Comparison of ENCODE assay signal across 8 cellular contexts in genomic region chr3:47163023-47163989, GRCh38. TPM values are rescaled to one million over a fixed set of nuclear protein-coding genes. Genes with fewer than 3 reads are reported as not detected.
DNase-seq lines count a peak whose midpoint lies in the region; ATAC-seq and TF ChIP-seq lines count a peak whose summit lies in the region.

No MANE protein-coding gene starts in this region.

- no peaks in the 10 kb centered on the region for H3K27me3 Mint-ChIP-seq in activated naive CD4-positive, alpha-beta T cell treated with anti-CD3 and anti-CD28 coated beads, Interleukin-2, amount 10 ng/mL, durations not matched to agents 7 days and 5 days

- ATAC-seq in GM18907 (IDR thresholded peaks at IDR 0.05; ENCODE audit: unreplicated experiment) = peak; percentile 25
- peak; percentile 27 for ATAC-seq in HG03159 (IDR thresholded peaks at IDR 0.05; ENCODE audit: unreplicated experiment)
- peak; percentile 1; the same call in 1 of the 3 replicates for ATAC-seq in RWPE2 (ENCODE audit: low read depth)

- peaks cover 49% of the 10 kb centered on the region for H4K20me1 ChIP-seq in osteoblast (ENCODE audit: insufficient read depth, low read length)

- peak overlapping the region; percentile 38 for H2AFZ ChIP-seq in osteoblast (ENCODE audit: low read length)

- peak overlapping the region; percentile 99 for H3K4me3 Mint-ChIP-seq in activated naive CD4-positive, alpha-beta T cell treated with anti-CD3 and anti-CD28 coated beads, Interleukin-2, amount 10 ng/mL, durations not matched to agents 7 days and 5 days

- no peaks in the 10 kb centered on the region for H3K9me3 Mint-ChIP-seq in activated naive CD4-positive, alpha-beta T cell treated with anti-CD3 and anti-CD28 coated beads, Interleukin-2, amount 10 ng/mL, durations not matched to agents 7 days and 5 days

- 0 out of 2 replicates have a peak, but pooled peaks cover 3% of the 10 kb centered on the region for H3K36me3 ChIP-seq in RWPE2 (ENCODE audit: low read depth)
- H3K36me3 ChIP-seq in osteoblast (ENCODE audit: insufficient read depth, low read length) = no peaks in the 10 kb centered on the region

- POLR2A ChIA-PET in AG04449 (lab: Yijun Ruan, JAX) = interaction anchor here (0.7 to 1.7 kb wide), 5 partner anchors 50 to 183 kb away, joined by 3 to 7 read pairs (median 3); partner anchors contain the start of gene NBEAL2

- CTCF ChIA-PET in AG04449 (lab: Yijun Ruan, JAX) = interaction anchor here (1.2 to 1.3 kb wide), 2 partner anchors 10 to 46 kb away, joined by 3 to 4 read pairs; no protein-coding TSS in a partner anchor
- CTCF ChIA-PET in activated naive CD4-positive, alpha-beta T cell treated with anti-CD3 and anti-CD28 coated beads, Interleukin-2, amount 10 ng/mL, durations not matched to agents 7 days and 5 days (lab: Charles Lee) = interaction anchor here (0.7 to 1.3 kb wide), 3 partner anchors 14 to 184 kb away, joined by 3 to 4 read pairs (median 4); partner anchors contain the start of gene NBEAL2

- peaks cover 24% of the 10 kb centered on the region for H3K36me3 Mint-ChIP-seq in activated naive CD4-positive, alpha-beta T cell treated with anti-CD3 and anti-CD28 coated beads, Interleukin-2, amount 10 ng/mL, durations not matched to agents 7 days and 5 days

- H3K9me3 ChIP-seq in RWPE2 (ENCODE audit: severe bottlenecking) = no peaks in the 10 kb centered on the region
- H3K9me3 ChIP-seq in osteoblast (ENCODE audit: low read depth, low read length) = no peaks in the 10 kb centered on the region

- H3K27ac ChIP-seq in RWPE2 (ENCODE audit: poor library complexity, severe bottlenecking) = peak overlapping the region; percentile 81
- H3K27ac ChIP-seq in osteoblast (ENCODE audit: low read depth, low read length) = peak overlapping the region; percentile 70
- H3K27ac ChIP-seq in temporal lobe (ENCODE audit: low read depth, low read length) = peak overlapping the region; percentile 72

- peaks cover 55% of the 10 kb centered on the region for H3K4me1 Mint-ChIP-seq in activated naive CD4-positive, alpha-beta T cell treated with anti-CD3 and anti-CD28 coated beads, Interleukin-2, amount 10 ng/mL, durations not matched to agents 7 days and 5 days

- no peaks in the 10 kb centered on the region for H3K27me3 ChIP-seq in RWPE2 (ENCODE audit: insufficient read depth, poor library complexity, severe bottlenecking)
- no peaks in the 10 kb centered on the region for H3K27me3 ChIP-seq in osteoblast (ENCODE audit: insufficient read depth, low read length)

- H3K27ac Mint-ChIP-seq in activated naive CD4-positive, alpha-beta T cell treated with anti-CD3 and anti-CD28 coated beads, Interleukin-2, amount 10 ng/mL, durations not matched to agents 7 days and 5 days = peak overlapping the region; percentile 99

- TF ChIP-seq CTCF in AG04449 (IDR thresholded peaks at IDR 0.05; ENCODE audit: insufficient read depth, low read length, missing control alignments) (no peak), RWPE2 (IDR thresholded peaks at IDR 0.05; ENCODE audit: poor library complexity, severe bottlenecking) (no peak), osteoblast (IDR thresholded peaks at IDR 0.05; ENCODE audit: extremely low read depth, low read depth, low read length) (no peak)

- H3K4me1 ChIP-seq in RWPE2 (ENCODE audit: insufficient read depth, poor library complexity, severe bottlenecking) = peaks cover 8% of the 10 kb centered on the region
- H3K4me1 ChIP-seq in osteoblast (ENCODE audit: insufficient read depth, low read length) = peaks cover 16% of the 10 kb centered on the region

- H3K4me3 ChIP-seq in AG04449 (ENCODE audit: low read depth, low read length) (peak overlapping the region; percentile 79), RWPE2 (ENCODE audit: severe bottlenecking) (peak overlapping the region; percentile 67), osteoblast (ENCODE audit: insufficient read depth, low read length) (peak overlapping the region; percentile 81)

- peak overlapping the region; percentile 81 for H3K4me2 ChIP-seq in osteoblast (ENCODE audit: insufficient read depth, low read length)

- DNase-seq in AG04449 (ENCODE audit: low read depth, low spot score) (no peak), RWPE2 (ENCODE audit: low spot score) (peak; percentile 61), glomerular visceral epithelial cell (ENCODE audit: extremely low spot score) (peak; percentile 37), osteoblast (ENCODE audit: insufficient read length, low spot score, missing footprints) (peak; percentile 81)
- peak; percentile 76 for DNase-seq in activated naive CD4-positive, alpha-beta T cell treated with anti-CD3 and anti-CD28 coated beads, Interleukin-2, amount 10 ng/mL, durations not matched to agents 7 days and 5 days

- H3K79me2 ChIP-seq in osteoblast (ENCODE audit: insufficient read depth, low read length) = peaks cover 88% of the 10 kb centered on the region

RNA-seq across cellular contexts. Expression of gene SETD2, which starts 0.6 kb away (rescaled TPM):
- total RNA-seq in osteoblast = 37.1 and 39.8 TPM in 2 replicates
- total RNA-seq in temporal lobe = 81.1 TPM
